1 cellular context compared by ENCODE assay signal in genomic region chr11:62435741-62436485, GRCh38.
TF ChIP-seq lines count a peak whose summit lies in the region.

No MANE protein-coding gene starts in this region.

TF ChIP-seq in GM12878, 131 proteins besides CTCF, POLR2A, EP300 and RAD21:
- TF ChIP-seq ZBTB33 (IDR thresholded peaks at IDR 0.05): no peak
- no peak for TF ChIP-seq SMAD5 (IDR thresholded peaks at IDR 0.05; ENCODE audit: low read depth)
- no peak for TF ChIP-seq YBX1 (IDR thresholded peaks at IDR 0.05)
- no peak for TF ChIP-seq ZNF24 (IDR thresholded peaks at IDR 0.05)
- no peak for TF ChIP-seq PRDM15 (CRISPR knock-in tag; IDR thresholded peaks at IDR 0.05)
- no peak for TF ChIP-seq PAX8 (IDR thresholded peaks at IDR 0.05)
- no peak for TF ChIP-seq E2F8 (IDR thresholded peaks at IDR 0.05; ENCODE audit: low read depth, partially characterized antibody)
- TF ChIP-seq IRF4 (IDR thresholded peaks at IDR 0.05; ENCODE audit: low read depth, low read length): no peak
- no peak for TF ChIP-seq CEBPB (IDR thresholded peaks at IDR 0.05; ENCODE audit: borderline replicate concordance in 1 of 2, low read depth in 2 of 2, low read length in 2 of 2)
- TF ChIP-seq PBX3 (IDR thresholded peaks at IDR 0.05; ENCODE audit: insufficient replicate concordance, low read depth, low read length): no peak
- no peak for TF ChIP-seq LARP7 (IDR thresholded peaks at IDR 0.05)
- TF ChIP-seq RB1 (IDR thresholded peaks at IDR 0.05; ENCODE audit: borderline replicate concordance): no peak
TF ChIP-seq in GM12878: peak in this region for 0.
